2 cellular contexts compared by ENCODE assay signal in the genomic region with DNA sequence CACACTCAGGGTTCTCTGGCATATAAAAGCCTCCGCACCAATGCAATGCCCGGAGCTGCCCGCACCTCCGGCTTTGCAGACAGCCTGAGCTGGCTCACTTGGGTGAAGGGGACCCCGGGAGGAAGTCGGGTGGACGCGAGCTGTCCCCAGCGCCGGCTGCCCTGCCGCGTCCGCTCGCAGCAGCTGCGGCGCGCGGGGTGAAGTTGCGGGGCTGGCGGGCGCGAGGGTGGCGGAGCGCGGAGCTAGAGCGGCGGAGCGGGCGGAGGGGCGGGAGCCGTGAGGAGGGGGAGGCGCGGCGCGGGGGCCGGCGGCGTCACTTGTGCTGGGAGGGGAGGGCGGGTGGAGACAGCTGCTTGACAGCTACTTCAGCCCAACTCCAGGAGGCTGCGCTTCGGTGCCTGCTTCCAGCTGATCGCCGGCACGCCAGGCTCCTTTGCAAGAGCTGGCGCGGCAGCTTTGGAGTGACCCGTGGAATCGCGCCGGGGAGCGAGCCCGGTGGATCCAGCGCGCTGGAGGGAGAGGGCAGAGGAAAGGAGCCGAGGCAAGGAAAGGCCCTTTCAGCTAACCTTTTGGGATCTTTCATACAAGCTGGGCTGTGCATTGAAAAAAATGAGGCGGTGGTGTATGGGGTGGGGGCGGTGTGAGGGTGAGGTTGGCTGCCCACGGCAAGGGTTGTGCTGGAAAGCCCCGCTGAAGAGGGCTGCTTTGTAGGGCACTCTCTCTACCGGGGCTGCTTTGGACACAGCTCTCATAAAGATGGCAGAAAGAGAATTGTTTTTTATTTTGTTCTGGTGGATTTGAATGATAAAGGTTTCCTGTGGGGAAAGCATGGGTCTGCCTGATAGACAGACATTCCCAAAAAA.
A peak's percentile ranks its signal among the peaks of the same experiment; 100 is the strongest.
TF ChIP-seq lines count a peak whose summit lies in the region.

No MANE protein-coding gene starts in this region.

TF ChIP-seq in SK-N-SH treated with all-trans-retinoic acid at 6 μM for 48 hours, 23 proteins besides CTCF, POLR2A, EP300 and RAD21 (continued from another document):
- TF ChIP-seq, protein P1, sequence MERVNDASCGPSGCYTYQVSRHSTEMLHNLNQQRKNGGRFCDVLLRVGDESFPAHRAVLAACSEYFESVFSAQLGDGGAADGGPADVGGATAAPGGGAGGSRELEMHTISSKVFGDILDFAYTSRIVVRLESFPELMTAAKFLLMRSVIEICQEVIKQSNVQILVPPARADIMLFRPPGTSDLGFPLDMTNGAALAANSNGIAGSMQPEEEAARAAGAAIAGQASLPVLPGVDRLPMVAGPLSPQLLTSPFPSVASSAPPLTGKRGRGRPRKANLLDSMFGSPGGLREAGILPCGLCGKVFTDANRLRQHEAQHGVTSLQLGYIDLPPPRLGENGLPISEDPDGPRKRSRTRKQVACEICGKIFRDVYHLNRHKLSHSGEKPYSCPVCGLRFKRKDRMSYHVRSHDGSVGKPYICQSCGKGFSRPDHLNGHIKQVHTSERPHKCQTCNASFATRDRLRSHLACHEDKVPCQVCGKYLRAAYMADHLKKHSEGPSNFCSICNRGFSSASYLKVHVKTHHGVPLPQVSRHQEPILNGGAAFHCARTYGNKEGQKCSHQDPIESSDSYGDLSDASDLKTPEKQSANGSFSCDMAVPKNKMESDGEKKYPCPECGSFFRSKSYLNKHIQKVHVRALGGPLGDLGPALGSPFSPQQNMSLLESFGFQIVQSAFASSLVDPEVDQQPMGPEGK (CRISPR knock-in tag; IDR thresholded peaks at IDR 0.05; ENCODE audit: borderline replicate concordance): no peak
- TF ChIP-seq ZC3H10 (CRISPR knock-in tag; IDR thresholded peaks at IDR 0.05): no peak
TF ChIP-seq in SK-N-SH treated with all-trans-retinoic acid at 6 μM for 48 hours: peak in this region for 0.

TF ChIP-seq in GM12878, 131 proteins besides CTCF, POLR2A, EP300 and RAD21 (continued from another document):
- TF ChIP-seq ZNF24 (IDR thresholded peaks at IDR 0.05) (no peak), TCF12 (IDR thresholded peaks at IDR 0.05; ENCODE audit: low read depth, low read length) (0 out of 2 replicates have a peak, but pooled peaks have one; percentile 29), GATAD2B (conservative IDR thresholded peaks at IDR 0.05; ENCODE audit: low read depth) (peak; percentile 77), ZZZ3 (IDR thresholded peaks at IDR 0.05; ENCODE audit: control insufficient read depth, insufficient read length, low read depth) (no peak), MXI1 (IDR thresholded peaks at IDR 0.05; ENCODE audit: low read depth, low read length) (0 out of 2 replicates have a peak, but pooled peaks have one; percentile 13), DPF2 (IDR thresholded peaks at IDR 0.05) (0 out of 2 replicates have a peak, but pooled peaks have one; percentile 53), CREB1 (IDR thresholded peaks at IDR 0.05; ENCODE audit: low read depth) (0 out of 2 replicates have a peak, but pooled peaks have one; percentile 9), PAX5 (IDR thresholded peaks at IDR 0.05; ENCODE audit: borderline replicate concordance, low read depth, low read length) (peak; percentile 85; the same call in 1 of the 2 replicates), SMARCA5 (IDR thresholded peaks at IDR 0.05) (0 out of 2 replicates have a peak, but pooled peaks have one; percentile 54), JUND (IDR thresholded peaks at IDR 0.05; ENCODE audit: low read depth, low read length) (no peak), NR2C2 (IDR thresholded peaks at IDR 0.05; ENCODE audit: borderline replicate concordance, control insufficient read depth, insufficient read length, low read depth) (no peak), BHLHE40 (IDR thresholded peaks at IDR 0.05; ENCODE audit: borderline replicate concordance in 1 of 2, low read depth in 2 of 2, low read length in 1 of 2) (peak in 1 of 2 experiments; percentile 32; a peak in 2 of 4 replicates), POLR2AphosphoS5 (IDR thresholded peaks at IDR 0.05; ENCODE audit: low read length) (no peak), KDM1A (IDR thresholded peaks at IDR 0.05; ENCODE audit: borderline replicate concordance) (no peak), MYB (IDR thresholded peaks at IDR 0.05; ENCODE audit: borderline replicate concordance, low read depth, low read length) (no peak), IKZF2 (IDR thresholded peaks at IDR 0.05) (0 out of 4 replicates have a peak, but pooled peaks of 1 of the 2 experiments have one; percentile 3)
- TF ChIP-seq, protein P2, sequence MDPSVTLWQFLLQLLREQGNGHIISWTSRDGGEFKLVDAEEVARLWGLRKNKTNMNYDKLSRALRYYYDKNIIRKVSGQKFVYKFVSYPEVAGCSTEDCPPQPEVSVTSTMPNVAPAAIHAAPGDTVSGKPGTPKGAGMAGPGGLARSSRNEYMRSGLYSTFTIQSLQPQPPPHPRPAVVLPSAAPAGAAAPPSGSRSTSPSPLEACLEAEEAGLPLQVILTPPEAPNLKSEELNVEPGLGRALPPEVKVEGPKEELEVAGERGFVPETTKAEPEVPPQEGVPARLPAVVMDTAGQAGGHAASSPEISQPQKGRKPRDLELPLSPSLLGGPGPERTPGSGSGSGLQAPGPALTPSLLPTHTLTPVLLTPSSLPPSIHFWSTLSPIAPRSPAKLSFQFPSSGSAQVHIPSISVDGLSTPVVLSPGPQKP (IDR thresholded peaks at IDR 0.05; ENCODE audit: low read depth, low read length): no peak
- TF ChIP-seq, protein P3, sequence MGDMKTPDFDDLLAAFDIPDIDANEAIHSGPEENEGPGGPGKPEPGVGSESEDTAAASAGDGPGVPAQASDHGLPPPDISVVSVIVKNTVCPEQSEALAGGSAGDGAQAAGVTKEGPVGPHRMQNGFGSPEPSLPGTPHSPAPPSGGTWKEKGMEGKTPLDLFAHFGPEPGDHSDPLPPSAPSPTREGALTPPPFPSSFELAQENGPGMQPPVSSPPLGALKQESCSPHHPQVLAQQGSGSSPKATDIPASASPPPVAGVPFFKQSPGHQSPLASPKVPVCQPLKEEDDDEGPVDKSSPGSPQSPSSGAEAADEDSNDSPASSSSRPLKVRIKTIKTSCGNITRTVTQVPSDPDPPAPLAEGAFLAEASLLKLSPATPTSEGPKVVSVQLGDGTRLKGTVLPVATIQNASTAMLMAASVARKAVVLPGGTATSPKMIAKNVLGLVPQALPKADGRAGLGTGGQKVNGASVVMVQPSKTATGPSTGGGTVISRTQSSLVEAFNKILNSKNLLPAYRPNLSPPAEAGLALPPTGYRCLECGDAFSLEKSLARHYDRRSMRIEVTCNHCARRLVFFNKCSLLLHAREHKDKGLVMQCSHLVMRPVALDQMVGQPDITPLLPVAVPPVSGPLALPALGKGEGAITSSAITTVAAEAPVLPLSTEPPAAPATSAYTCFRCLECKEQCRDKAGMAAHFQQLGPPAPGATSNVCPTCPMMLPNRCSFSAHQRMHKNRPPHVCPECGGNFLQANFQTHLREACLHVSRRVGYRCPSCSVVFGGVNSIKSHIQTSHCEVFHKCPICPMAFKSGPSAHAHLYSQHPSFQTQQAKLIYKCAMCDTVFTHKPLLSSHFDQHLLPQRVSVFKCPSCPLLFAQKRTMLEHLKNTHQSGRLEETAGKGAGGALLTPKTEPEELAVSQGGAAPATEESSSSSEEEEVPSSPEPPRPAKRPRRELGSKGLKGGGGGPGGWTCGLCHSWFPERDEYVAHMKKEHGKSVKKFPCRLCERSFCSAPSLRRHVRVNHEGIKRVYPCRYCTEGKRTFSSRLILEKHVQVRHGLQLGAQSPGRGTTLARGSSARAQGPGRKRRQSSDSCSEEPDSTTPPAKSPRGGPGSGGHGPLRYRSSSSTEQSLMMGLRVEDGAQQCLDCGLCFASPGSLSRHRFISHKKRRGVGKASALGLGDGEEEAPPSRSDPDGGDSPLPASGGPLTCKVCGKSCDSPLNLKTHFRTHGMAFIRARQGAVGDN (IDR thresholded peaks at IDR 0.05): 0 out of 2 replicates have a peak, but pooled peaks have one; percentile 48
